32 cellular contexts compared by ENCODE assay signal in genomic region chr12:47955059-47955458, GRCh38. TPM values are rescaled to one million over a fixed set of nuclear protein-coding genes. Genes with fewer than 3 reads are reported as not detected.
"Had no signal": no experiment of that assay in that cellular context is flagged by ENCODE, and none has a peak within 500 bp of the region (broad histone marks: within the 10 kb centered on the region; RNA-seq: fewer than 3 reads in every experiment).

No MANE protein-coding gene starts in this region.

- H3K4me3 Mint-ChIP-seq: activated CD4-positive, alpha-beta T cell treated with anti-CD3 and anti-CD28 coated beads, Interleukin-2, amount 10 ng/mL, durations not matched to agents 24 days and 14 days; activated CD8-positive, alpha-beta T cell treated with anti-CD3 and anti-CD28 coated beads for 36 hours; activated naive CD4-positive, alpha-beta T cell treated with anti-CD3 and anti-CD28 coated beads, Interleukin-2, amount 50 U/mL, for 24 hours; activated naive CD8-positive, alpha-beta T cell treated with anti-CD3 and anti-CD28 coated beads, Interleukin-2, amount 10 ng/mL, durations not matched to agents 7 days and 5 days; activated T-cell treated with anti-CD3 and anti-CD28 coated beads, Interleukin-2, amount 50 U/mL, for 72 hours; activated T-helper 17 cell treated with anti-CD3 and anti-CD28 coated beads, Interleukin-2, amount 50 U/mL, for 72 hours; T-helper 1 cell treated with Interleukin-12 subunit alpha and Interleukin-12 subunit beta and Interleukin-4 antibody, amounts not matched to agents 30 μg/mL and 1 μg/mL, for 36 hours; T-helper 2 cell treated with Interferon-gamma antibody and Interleukin-4, amounts not matched to agents 5 μg/mL and 100 μg/mL, for 36 hours had no signal

- H3K4me3 ChIP-seq: ascending aorta, breast epithelium, SJSA1 had no signal

- H3K9me3 ChIP-seq: ascending aorta, breast epithelium, SK-N-SH had no signal

- H3K9me3 Mint-ChIP-seq: activated naive CD4-positive, alpha-beta T cell treated with anti-CD3 and anti-CD28 coated beads, Interleukin-2, amount 50 U/mL, for 24 hours; activated T-helper 17 cell treated with anti-CD3 and anti-CD28 coated beads, Interleukin-2, amount 50 U/mL, for 72 hours had no signal

- H3K27me3 Mint-ChIP-seq: activated naive CD4-positive, alpha-beta T cell treated with anti-CD3 and anti-CD28 coated beads, Interleukin-2, amount 50 U/mL, for 24 hours had no signal

- ATAC-seq: activated CD8-positive, alpha-beta T cell treated with anti-CD3 and anti-CD28 coated beads for 36 hours; activated T-cell treated with anti-CD3 and anti-CD28 coated beads, Interleukin-2, amount 50 U/mL, for 72 hours; activated T-helper 17 cell treated with anti-CD3 and anti-CD28 coated beads, Interleukin-2, amount 50 U/mL, for 72 hours; Panc1 had no signal

- H3K4me1 Mint-ChIP-seq: activated naive CD4-positive, alpha-beta T cell treated with anti-CD3 and anti-CD28 coated beads, Interleukin-2, amount 50 U/mL, for 24 hours; activated T-helper 17 cell treated with anti-CD3 and anti-CD28 coated beads, Interleukin-2, amount 50 U/mL, for 72 hours had no signal

- H3K9ac ChIP-seq: SK-N-SH had no signal

- H3K27ac Mint-ChIP-seq: activated CD4-positive, alpha-beta T cell treated with anti-CD3 and anti-CD28 coated beads, Interleukin-2, amount 10 ng/mL, durations not matched to agents 24 days and 14 days; activated CD8-positive, alpha-beta T cell treated with anti-CD3 and anti-CD28 coated beads for 36 hours; activated naive CD4-positive, alpha-beta T cell treated with anti-CD3 and anti-CD28 coated beads, Interleukin-2, amount 50 U/mL, for 24 hours; activated naive CD8-positive, alpha-beta T cell treated with anti-CD3 and anti-CD28 coated beads, Interleukin-2, amount 10 ng/mL, durations not matched to agents 7 days and 5 days; activated T-cell treated with anti-CD3 and anti-CD28 coated beads, Interleukin-2, amount 50 U/mL, for 72 hours; activated T-helper 17 cell treated with anti-CD3 and anti-CD28 coated beads, Interleukin-2, amount 50 U/mL, for 72 hours; T-helper 1 cell treated with Interleukin-12 subunit alpha and Interleukin-12 subunit beta and Interleukin-4 antibody, amounts not matched to agents 30 μg/mL and 1 μg/mL, for 36 hours; T-helper 2 cell treated with Interferon-gamma antibody and Interleukin-4, amounts not matched to agents 5 μg/mL and 100 μg/mL, for 36 hours had no signal

- H3K27ac ChIP-seq: ascending aorta, breast epithelium, SJSA1 had no signal

- H3K36me3 ChIP-seq: ascending aorta, breast epithelium, SJSA1 had no signal

- H3K4me1 ChIP-seq: ascending aorta, breast epithelium, SJSA1 had no signal

- H3K4me2 ChIP-seq: SK-N-SH had no signal

- FAIRE-seq: TTC549 had no signal

- H3K36me3 Mint-ChIP-seq: activated naive CD4-positive, alpha-beta T cell treated with anti-CD3 and anti-CD28 coated beads, Interleukin-2, amount 50 U/mL, for 24 hours; activated naive CD8-positive, alpha-beta T cell treated with anti-CD3 and anti-CD28 coated beads, Interleukin-2, amount 10 ng/mL, durations not matched to agents 7 days and 5 days had no signal

- H3K27me3 ChIP-seq: ascending aorta, breast epithelium, SJSA1 had no signal

- DNase-seq: activated CD4-positive, alpha-beta T cell treated with anti-CD3 and anti-CD28 coated beads, Interleukin-2, amount 10 ng/mL, durations not matched to agents 24 days and 14 days; activated CD4-positive, alpha-beta T cell treated with anti-CD3 and anti-CD28 coated beads, Interleukin-2, amount 50 U/mL, for 4 hours; activated CD8-positive, alpha-beta T cell treated with anti-CD3 and anti-CD28 coated beads for 36 hours; activated effector memory CD4-positive, alpha-beta T cell treated with anti-CD3 and anti-CD28 coated beads, Interleukin-2, amount 50 U/mL, for 16 hours; activated naive CD4-positive, alpha-beta T cell; activated naive CD8-positive, alpha-beta T cell treated with anti-CD3 and anti-CD28 coated beads, Interleukin-2, amount 10 ng/mL, durations not matched to agents 7 days and 5 days; activated T-cell treated with anti-CD3 and anti-CD28 coated beads, Interleukin-2, amount 50 U/mL, for 1 hour; activated T-cell treated with anti-CD3 and anti-CD28 coated beads, Interleukin-2, amount 50 U/mL, for 72 hours; amygdala; KG1; MM.1S; MV-4-11; NCI-H1092; NCI-H1436 treated with DMSO at 0.1 percent for 48 hours; NCI-H1694 treated with DMSO at 0.1 percent for 48 hours; NCI-H2029; NCI-H345; NCI-H524 treated with DMSO at 0.1 percent for 48 hours; SHP77 treated with DMSO at 0.1 percent for 48 hours; SK-N-SH had no signal

RNA-seq across cellular contexts. Expression of gene COL2A1, which starts 49.2 kb away (rescaled TPM):
- total RNA-seq: activated CD8-positive, alpha-beta memory T cell treated with anti-CD3 and anti-CD28 coated beads for 36 hours; activated naive CD8-positive, alpha-beta T cell treated with anti-CD3 and anti-CD28 coated beads, Interleukin-2, amount 10 ng/mL, durations not matched to agents 7 days and 5 days; activated T-helper 17 cell treated with anti-CD3 and anti-CD28 coated beads, Interleukin-2, amount 50 U/mL, for 72 hours; ascending aorta; LHCN-M2; RPMI7951; SJSA1 had no signal
